2 cellular contexts compared by ENCODE assay signal in the genomic region with DNA sequence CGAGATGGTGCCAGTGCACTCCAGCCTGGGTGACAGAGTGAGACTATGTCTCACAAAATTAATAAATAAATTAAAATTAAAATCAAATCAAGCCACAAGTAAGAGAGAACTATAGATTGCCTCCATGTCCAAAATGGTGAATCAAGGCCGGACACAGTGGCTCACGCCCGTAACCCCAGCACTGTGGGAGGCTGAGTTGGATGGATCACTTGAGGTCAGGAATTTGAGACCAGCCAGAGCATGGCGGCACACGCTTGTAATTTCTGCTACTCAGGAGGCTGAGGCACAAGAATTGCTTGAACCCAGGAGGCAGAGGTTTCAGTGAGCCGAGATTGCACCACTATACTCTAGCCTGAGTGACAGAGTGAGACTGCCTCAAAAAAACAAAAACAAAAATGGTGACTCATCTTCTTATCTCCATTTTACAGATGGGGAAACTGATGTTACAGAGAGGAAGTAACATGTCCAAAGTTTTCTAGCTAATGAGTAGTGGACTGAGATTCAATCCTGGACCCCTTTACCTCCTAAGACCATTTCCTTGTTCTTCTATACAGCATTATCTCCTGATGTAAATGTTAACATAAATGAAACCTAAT.
TF ChIP-seq lines count a peak whose summit lies in the region.

No MANE protein-coding gene starts in this region.

TF ChIP-seq in A549, 52 proteins besides CTCF, POLR2A, EP300 and RAD21 (continued from another document):
- no peak for TF ChIP-seq HDAC2 (IDR thresholded peaks at IDR 0.05)
- 0 out of 2 replicates have a peak, but pooled peaks have one; percentile 76 for TF ChIP-seq CHD4 (IDR thresholded peaks at IDR 0.05; ENCODE audit: borderline replicate concordance)

TF ChIP-seq in GM23338, 12 proteins besides CTCF, POLR2A, EP300 and RAD21 (continued from another document):
- TF ChIP-seq, protein P1, sequence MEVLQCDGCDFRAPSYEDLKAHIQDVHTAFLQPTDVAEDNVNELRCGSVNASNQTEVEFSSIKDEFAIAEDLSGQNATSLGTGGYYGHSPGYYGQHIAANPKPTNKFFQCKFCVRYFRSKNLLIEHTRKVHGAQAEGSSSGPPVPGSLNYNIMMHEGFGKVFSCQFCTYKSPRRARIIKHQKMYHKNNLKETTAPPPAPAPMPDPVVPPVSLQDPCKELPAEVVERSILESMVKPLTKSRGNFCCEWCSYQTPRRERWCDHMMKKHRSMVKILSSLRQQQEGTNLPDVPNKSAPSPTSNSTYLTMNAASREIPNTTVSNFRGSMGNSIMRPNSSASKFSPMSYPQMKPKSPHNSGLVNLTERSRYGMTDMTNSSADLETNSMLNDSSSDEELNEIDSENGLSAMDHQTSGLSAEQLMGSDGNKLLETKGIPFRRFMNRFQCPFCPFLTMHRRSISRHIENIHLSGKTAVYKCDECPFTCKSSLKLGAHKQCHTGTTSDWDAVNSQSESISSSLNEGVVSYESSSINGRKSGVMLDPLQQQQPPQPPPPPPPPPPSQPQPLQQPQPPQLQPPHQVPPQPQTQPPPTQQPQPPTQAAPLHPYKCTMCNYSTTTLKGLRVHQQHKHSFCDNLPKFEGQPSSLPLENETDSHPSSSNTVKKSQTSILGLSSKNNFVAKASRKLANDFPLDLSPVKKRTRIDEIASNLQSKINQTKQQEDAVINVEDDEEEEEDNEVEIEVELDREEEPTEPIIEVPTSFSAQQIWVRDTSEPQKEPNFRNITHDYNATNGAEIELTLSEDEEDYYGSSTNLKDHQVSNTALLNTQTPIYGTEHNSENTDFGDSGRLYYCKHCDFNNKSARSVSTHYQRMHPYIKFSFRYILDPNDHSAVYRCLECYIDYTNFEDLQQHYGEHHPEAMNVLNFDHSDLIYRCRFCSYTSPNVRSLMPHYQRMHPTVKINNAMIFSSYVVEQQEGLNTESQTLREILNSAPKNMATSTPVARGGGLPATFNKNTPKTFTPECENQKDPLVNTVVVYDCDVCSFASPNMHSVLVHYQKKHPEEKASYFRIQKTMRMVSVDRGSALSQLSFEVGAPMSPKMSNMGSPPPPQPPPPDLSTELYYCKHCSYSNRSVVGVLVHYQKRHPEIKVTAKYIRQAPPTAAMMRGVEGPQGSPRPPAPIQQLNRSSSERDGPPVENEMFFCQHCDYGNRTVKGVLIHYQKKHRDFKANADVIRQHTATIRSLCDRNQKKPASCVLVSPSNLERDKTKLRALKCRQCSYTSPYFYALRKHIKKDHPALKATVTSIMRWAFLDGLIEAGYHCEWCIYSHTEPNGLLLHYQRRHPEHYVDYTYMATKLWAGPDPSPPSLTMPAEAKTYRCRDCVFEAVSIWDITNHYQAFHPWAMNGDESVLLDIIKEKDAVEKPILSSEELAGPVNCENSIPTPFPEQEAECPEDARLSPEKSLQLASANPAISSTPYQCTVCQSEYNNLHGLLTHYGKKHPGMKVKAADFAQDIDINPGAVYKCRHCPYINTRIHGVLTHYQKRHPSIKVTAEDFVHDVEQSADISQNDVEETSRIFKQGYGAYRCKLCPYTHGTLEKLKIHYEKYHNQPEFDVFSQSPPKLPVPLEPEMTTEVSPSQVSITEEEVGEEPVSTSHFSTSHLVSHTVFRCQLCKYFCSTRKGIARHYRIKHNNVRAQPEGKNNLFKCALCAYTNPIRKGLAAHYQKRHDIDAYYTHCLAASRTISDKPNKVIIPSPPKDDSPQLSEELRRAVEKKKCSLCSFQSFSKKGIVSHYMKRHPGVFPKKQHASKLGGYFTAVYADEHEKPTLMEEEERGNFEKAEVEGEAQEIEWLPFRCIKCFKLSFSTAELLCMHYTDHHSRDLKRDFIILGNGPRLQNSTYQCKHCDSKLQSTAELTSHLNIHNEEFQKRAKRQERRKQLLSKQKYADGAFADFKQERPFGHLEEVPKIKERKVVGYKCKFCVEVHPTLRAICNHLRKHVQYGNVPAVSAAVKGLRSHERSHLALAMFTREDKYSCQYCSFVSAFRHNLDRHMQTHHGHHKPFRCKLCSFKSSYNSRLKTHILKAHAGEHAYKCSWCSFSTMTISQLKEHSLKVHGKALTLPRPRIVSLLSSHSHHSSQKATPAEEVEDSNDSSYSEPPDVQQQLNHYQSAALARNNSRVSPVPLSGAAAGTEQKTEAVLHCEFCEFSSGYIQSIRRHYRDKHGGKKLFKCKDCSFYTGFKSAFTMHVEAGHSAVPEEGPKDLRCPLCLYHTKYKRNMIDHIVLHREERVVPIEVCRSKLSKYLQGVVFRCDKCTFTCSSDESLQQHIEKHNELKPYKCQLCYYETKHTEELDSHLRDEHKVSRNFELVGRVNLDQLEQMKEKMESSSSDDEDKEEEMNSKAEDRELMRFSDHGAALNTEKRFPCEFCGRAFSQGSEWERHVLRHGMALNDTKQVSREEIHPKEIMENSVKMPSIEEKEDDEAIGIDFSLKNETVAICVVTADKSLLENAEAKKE (CRISPR knock-in tag; IDR thresholded peaks at IDR 0.05): no peak
- TF ChIP-seq EZH2phosphoT487 (IDR thresholded peaks at IDR 0.05; ENCODE audit: unreplicated experiment): no peak
